Comparison of ENCODE assay signal across 1 cellular context in the genomic region with DNA sequence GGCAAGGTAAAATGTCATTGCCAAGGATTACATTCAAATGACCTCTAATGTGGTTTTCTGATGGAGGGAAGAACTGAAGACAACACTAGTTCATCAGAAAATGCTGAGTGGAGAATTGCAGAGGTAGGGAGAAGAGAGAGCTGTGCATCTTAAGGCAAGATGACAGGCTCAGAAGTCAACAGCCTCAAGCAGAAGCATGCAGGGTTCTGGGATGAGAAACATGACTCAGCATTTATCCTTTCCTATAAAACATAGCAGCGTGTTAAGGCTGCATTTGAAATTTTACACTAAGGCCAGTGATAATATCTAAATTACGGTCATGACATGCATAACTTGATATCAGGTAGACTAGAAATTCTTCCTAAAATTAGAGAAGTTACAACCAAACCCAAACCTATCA.
TF ChIP-seq lines count a peak whose summit lies in the region.

No MANE protein-coding gene starts in this region.

TF ChIP-seq in K562, 482 proteins besides CTCF, POLR2A, EP300 and RAD21:
- TF ChIP-seq ZNF780A (CRISPR knock-in tag; IDR thresholded peaks at IDR 0.05) = no peak
- no peak for TF ChIP-seq ZNF644 (tag; IDR thresholded peaks at IDR 0.05; ENCODE audit: low read depth)
- peak; percentile 81 for TF ChIP-seq NFE2 (IDR thresholded peaks at IDR 0.05; ENCODE audit: low read depth)
- peak; percentile 87 for TF ChIP-seq BACH1 (tag; IDR thresholded peaks at IDR 0.05)
- TF ChIP-seq E2F6 (IDR thresholded peaks at IDR 0.05; ENCODE audit: borderline replicate concordance in 1 of 2, extremely low read depth in 1 of 2, insufficient read depth in 1 of 2, insufficient read length in 1 of 2, low read depth in 1 of 2, low read length in 1 of 2, poor library complexity in 1 of 2, severe bottlenecking in 1 of 2) = no peak
- no peak for TF ChIP-seq TEAD2 (tag; IDR thresholded peaks at IDR 0.05)
- no peak for TF ChIP-seq HSF4 (CRISPR knock-in tag; IDR thresholded peaks at IDR 0.05; ENCODE audit: borderline replicate concordance)
- TF ChIP-seq THAP7 (CRISPR knock-in tag; IDR thresholded peaks at IDR 0.05) = no peak
- no peak for TF ChIP-seq SMARCE1 (IDR thresholded peaks at IDR 0.05)
- peak; percentile 85 for TF ChIP-seq MAFK (IDR thresholded peaks at IDR 0.05; ENCODE audit: low read length)
- TF ChIP-seq MAFG (tag; conservative IDR thresholded peaks at IDR 0.05) = peak; percentile 95
- no peak for TF ChIP-seq RBM15 (IDR thresholded peaks at IDR 0.05; ENCODE audit: insufficient read depth, low read length)
- peak; percentile 86 for TF ChIP-seq C11orf30 (IDR thresholded peaks at IDR 0.05; ENCODE audit: low read depth)
- peak; percentile 94 for TF ChIP-seq ZNF316 (IDR thresholded peaks at IDR 0.05)
- no peak for TF ChIP-seq RBM25 (IDR thresholded peaks at IDR 0.05; ENCODE audit: low read depth, low read length, severe bottlenecking)
- no peak for TF ChIP-seq ILF3 (IDR thresholded peaks at IDR 0.05; ENCODE audit: borderline replicate concordance)
- TF ChIP-seq ZNF436 (CRISPR knock-in tag; IDR thresholded peaks at IDR 0.05) = no peak
- no peak for TF ChIP-seq SMARCA5 (IDR thresholded peaks at IDR 0.05)
- peak; percentile 89 for TF ChIP-seq MAFF (IDR thresholded peaks at IDR 0.05; ENCODE audit: low read length)
- TF ChIP-seq BHLHE40 (IDR thresholded peaks at IDR 0.05; ENCODE audit: low read length) = no peak
- peak; percentile 72 for TF ChIP-seq NFE2L1 (tag; IDR thresholded peaks at IDR 0.05; ENCODE audit: borderline replicate concordance, low read depth)
- TF ChIP-seq HEY1 (CRISPR knock-in tag; IDR thresholded peaks at IDR 0.05; ENCODE audit: borderline replicate concordance) = no peak
- TF ChIP-seq, protein P1, sequence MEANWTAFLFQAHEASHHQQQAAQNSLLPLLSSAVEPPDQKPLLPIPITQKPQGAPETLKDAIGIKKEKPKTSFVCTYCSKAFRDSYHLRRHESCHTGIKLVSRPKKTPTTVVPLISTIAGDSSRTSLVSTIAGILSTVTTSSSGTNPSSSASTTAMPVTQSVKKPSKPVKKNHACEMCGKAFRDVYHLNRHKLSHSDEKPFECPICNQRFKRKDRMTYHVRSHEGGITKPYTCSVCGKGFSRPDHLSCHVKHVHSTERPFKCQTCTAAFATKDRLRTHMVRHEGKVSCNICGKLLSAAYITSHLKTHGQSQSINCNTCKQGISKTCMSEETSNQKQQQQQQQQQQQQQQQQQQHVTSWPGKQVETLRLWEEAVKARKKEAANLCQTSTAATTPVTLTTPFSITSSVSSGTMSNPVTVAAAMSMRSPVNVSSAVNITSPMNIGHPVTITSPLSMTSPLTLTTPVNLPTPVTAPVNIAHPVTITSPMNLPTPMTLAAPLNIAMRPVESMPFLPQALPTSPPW (CRISPR knock-in tag; IDR thresholded peaks at IDR 0.05) = no peak
- TF ChIP-seq CBFA2T3 (IDR thresholded peaks at IDR 0.05) = no peak
